ENCODE assay signal across 1 cellular context in genomic region chr1:93179886-93180722, GRCh38.
A peak's percentile ranks its signal among the peaks of the same experiment; 100 is the strongest.
TF ChIP-seq lines count a peak whose summit lies in the region.

Gene TMED5 (minus strand): TSS chr1:93180413. CDS start chr1:93180242, 171 bp downstream.

TF ChIP-seq in GM12878, 131 proteins besides CTCF, POLR2A, EP300 and RAD21 (continued from another document):
- TF ChIP-seq NKRF (conservative IDR thresholded peaks at IDR 0.05) (peak; percentile 45; the same call in 1 of the 2 replicates), USF1 (IDR thresholded peaks at IDR 0.05; ENCODE audit: borderline replicate concordance, extremely low read length, insufficient read depth, low read depth, low read length) (no peak)
